ENCODE assay signal across 23 cellular contexts in the genomic region with DNA sequence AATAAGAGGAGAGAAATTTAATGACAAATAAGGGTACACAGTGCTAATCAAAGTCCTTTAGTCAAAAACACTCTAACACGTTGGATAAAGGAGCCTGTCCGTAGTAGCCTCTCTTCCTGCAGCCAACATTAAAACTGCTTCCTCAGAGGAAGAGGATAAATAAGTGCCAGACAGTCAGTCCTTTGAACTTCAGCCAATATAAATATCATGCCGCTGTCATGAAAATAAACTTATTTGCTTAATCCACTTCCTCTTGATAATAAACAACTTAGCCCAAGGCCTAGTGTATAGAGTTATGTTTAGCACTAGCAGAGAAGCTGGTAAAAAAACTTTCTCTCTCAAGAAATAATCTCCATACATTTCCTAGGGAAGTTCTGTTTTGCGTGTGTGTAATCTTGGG.
A peak's percentile ranks its signal among the peaks of the same experiment; 100 is the strongest.
DNase-seq lines count a peak whose midpoint lies in the region; ATAC-seq and TF ChIP-seq lines count a peak whose summit lies in the region.
"Had no signal": no experiment of that assay in that cellular context is flagged by ENCODE, and none has a peak within 500 bp of the region (broad histone marks: within the 10 kb centered on the region; RNA-seq: fewer than 3 reads in every experiment).

No MANE protein-coding gene starts in this region.

- ATAC-seq in PC-3 (no peak), GM21528 (IDR thresholded peaks at IDR 0.05; ENCODE audit: low FRiP score, unreplicated experiment) (no peak)
- ATAC-seq: gastrocnemius medialis; naive thymus-derived CD4-positive, alpha-beta T cell; stimulated activated naive CD8-positive, alpha-beta T cell treated with anti-CD3 and anti-CD28 coated beads, Interleukin-15, Interleukin-2, amounts not matched to agents 100 U/mL and 50 U/mL, for 24 hours; WTC11 had no signal

- 13% methylated on average over 2 of the region's 4 CpGs for WGBS in mesenchymal stem cell

- H3K23ac ChIP-seq in mesenchymal stem cell (ENCODE audit: low read length in 2 of 2), result no peak overlapping the region

- intact Hi-C loops in PC-3 (cut with micrococcal nuclease) (no loop called here), CD14-positive monocyte (cut with micrococcal nuclease) (no loop called here)
- intact Hi-C loops in activated naive CD4-positive, alpha-beta T cell treated with anti-CD3 and anti-CD28 coated beads for 36 hours (cut with micrococcal nuclease), result no loop called here

- H3K4me3 Mint-ChIP-seq in IgD-negative memory B cell (peak overlapping the region in 2 of 4 donors; percentile 30 to 80), CD14-positive monocyte (no peak overlapping the region)
- H3K4me3 Mint-ChIP-seq in activated naive CD4-positive, alpha-beta T cell treated with anti-CD3 and anti-CD28 coated beads for 36 hours, result no peak overlapping the region
- H3K4me3 Mint-ChIP-seq: memory B cell; naive thymus-derived CD4-positive, alpha-beta T cell; WTC11 had no signal

- H2BK12ac ChIP-seq in mesenchymal stem cell (ENCODE audit: low read length in 2 of 2), result no peak overlapping the region

- H3K4me3 ChIP-seq in PC-3 (ENCODE audit: low read length), result no peak overlapping the region
- H3K4me3 ChIP-seq in mesenchymal stem cell (ENCODE audit: insufficient read depth in 1 of 2, low read depth in 1 of 2, low read length in 2 of 2), result no peak overlapping the region
- H3K4me3 ChIP-seq: gastrocnemius medialis, HAP-1, tibial artery had no signal

- TF ChIP-seq CTCF in PC-3 (conservative IDR thresholded peaks at IDR 0.05; ENCODE audit: low read depth, low read length) (no peak), CD14-positive monocyte (IDR thresholded peaks at IDR 0.05) (no peak)

- H3K27ac Mint-ChIP-seq in IgD-negative memory B cell (peak overlapping the region in 2 of 3 donors; percentile 31 to 69), CD14-positive monocyte (no peak overlapping the region)
- H3K27ac Mint-ChIP-seq in activated naive CD4-positive, alpha-beta T cell treated with anti-CD3 and anti-CD28 coated beads for 36 hours, result no peak overlapping the region
- H3K27ac Mint-ChIP-seq: memory B cell; naive thymus-derived CD4-positive, alpha-beta T cell; WTC11 had no signal

- no peaks in the 10 kb centered on the region; the same call in 1 of the 2 replicates for H3K27me3 ChIP-seq in PC-3 (ENCODE audit: low read length)
- H3K27me3 ChIP-seq in mesenchymal stem cell (ENCODE audit: control insufficient read depth in 1 of 2, insufficient read depth in 1 of 2, low read length in 2 of 2), result no peaks in the 10 kb centered on the region
- H3K27me3 ChIP-seq: gastrocnemius medialis, tibial artery had no signal

- H2AFZ ChIP-seq in PC-3 (ENCODE audit: low read length) (no peak overlapping the region), mesenchymal stem cell (ENCODE audit: low read depth, low read length) (no peak overlapping the region)

- in situ Hi-C loops in ACHN (cut with HindIII; ENCODE audit: low pct_ligation_motif_present, low pct_unique_long_range_greater_than_20kb, low sequenced_read_pairs), result no loop called here

- H3K27me3 Mint-ChIP-seq in IgD-negative memory B cell (no peaks in the 10 kb centered on the region), CD14-positive monocyte (ENCODE audit: low read depth in 3 of 3) (peaks cover 0 to 2% (median 1%) of the 10 kb centered on the region in 3 donors)
- no peaks in the 10 kb centered on the region for H3K27me3 Mint-ChIP-seq in activated naive CD4-positive, alpha-beta T cell treated with anti-CD3 and anti-CD28 coated beads for 36 hours (ENCODE audit: low read depth)
- H3K27me3 Mint-ChIP-seq: memory B cell had no signal

- H3K9me3 Mint-ChIP-seq in IgD-negative memory B cell (peaks cover 0 to 2% (median 0%) of the 10 kb centered on the region in 3 donors), CD14-positive monocyte (peaks cover 2 to 11% (median 8%) of the 10 kb centered on the region in 7 donors)
- peaks cover 3% of the 10 kb centered on the region for H3K9me3 Mint-ChIP-seq in activated naive CD4-positive, alpha-beta T cell treated with anti-CD3 and anti-CD28 coated beads for 36 hours

- H3K9me3 ChIP-seq in PC-3 (ENCODE audit: low read length) (no peaks in the 10 kb centered on the region), mesenchymal stem cell (ENCODE audit: control insufficient read depth, low read length) (peaks cover 4% of the 10 kb centered on the region)
- H3K9me3 ChIP-seq: gastrocnemius medialis, HAP-1, SK-N-SH, tibial artery had no signal

- no peak overlapping the region for H2BK15ac ChIP-seq in mesenchymal stem cell (ENCODE audit: low read depth, poor library complexity, severe bottlenecking)

- CTCF ChIA-PET in PC-3 (lab: Charles Lee), result no interaction called here
- CTCF ChIA-PET in activated naive CD4-positive, alpha-beta T cell treated with anti-CD3 and anti-CD28 coated beads for 36 hours (lab: Charles Lee), result no interaction called here

- peak overlapping the region; percentile 54 for H3K4me2 ChIP-seq in PC-3 (ENCODE audit: low read length)
- no peak overlapping the region for H3K4me2 ChIP-seq in mesenchymal stem cell (ENCODE audit: low read length, poor library complexity, severe bottlenecking)
- H3K4me2 ChIP-seq: SK-N-SH had no signal

- no peaks in the 10 kb centered on the region for H3K79me2 ChIP-seq in PC-3 (ENCODE audit: low read length)

- no peaks in the 10 kb centered on the region for H3K9me2 ChIP-seq in PC-3 (replicated peaks; ENCODE audit: low read length)
- H3K9me2 ChIP-seq: SK-N-SH had no signal

- H3K36me3 Mint-ChIP-seq in IgD-negative memory B cell (peaks cover 1% of the 10 kb centered on the region), CD14-positive monocyte (no peaks in the 10 kb centered on the region)
- no peaks in the 10 kb centered on the region for H3K36me3 Mint-ChIP-seq in activated naive CD4-positive, alpha-beta T cell treated with anti-CD3 and anti-CD28 coated beads for 36 hours (ENCODE audit: low read depth)

- H3K4me1 ChIP-seq in PC-3 (ENCODE audit: insufficient read depth, low read length) (peaks cover 13% of the 10 kb centered on the region), mesenchymal stem cell (ENCODE audit: control insufficient read depth, insufficient read depth, low read depth, low read length) (no peaks in the 10 kb centered on the region)
- H3K4me1 ChIP-seq: gastrocnemius medialis, HAP-1, tibial artery had no signal

- no peak overlapping the region for H4K8ac ChIP-seq in mesenchymal stem cell (ENCODE audit: low read length)

- H3K79me1 ChIP-seq in mesenchymal stem cell (replicated peaks; ENCODE audit: low read length, poor library complexity, severe bottlenecking), result no peaks in the 10 kb centered on the region

- no peaks in the 10 kb centered on the region for H3F3A ChIP-seq in PC-3 (ENCODE audit: low read length, unreplicated experiment)

- H3K9ac ChIP-seq in PC-3 (ENCODE audit: low read length) (no peak overlapping the region), mesenchymal stem cell (ENCODE audit: low read length) (no peak overlapping the region)
- H3K9ac ChIP-seq: SK-N-SH had no signal

- DNase-seq in DMS53 (lab: John Stamatoyannopoulos, UW) (peak; percentile 79), PC-3 (peak; percentile 64), mesenchymal stem cell (peak; percentile 22), ACHN (no peak), CD14-positive monocyte (ENCODE audit: low spot score) (no peak)
- no peak for DNase-seq in activated naive CD4-positive, alpha-beta T cell treated with anti-CD3 and anti-CD28 coated beads for 36 hours
- DNase-seq: activated CD4-positive, alpha-beta T cell treated with anti-CD3 and anti-CD28 coated beads, Interleukin-2, amount 50 U/mL, for 4 hours; activated gamma-delta T cell; gastrocnemius medialis; kidney glomerular epithelial cell; naive thymus-derived CD4-positive, alpha-beta T cell; NCI-H187; NCI-H446; RPMI8226; SK-N-SH; stimulated activated CD4-positive, alpha-beta T cell treated with anti-CD3 and anti-CD28 coated beads, Interleukin-2, amount 100 ng/mL, for 48 hours; stimulated activated naive CD8-positive, alpha-beta T cell treated with anti-CD3 and anti-CD28 coated beads, Interleukin-15, Interleukin-2, amounts not matched to agents 100 U/mL and 50 U/mL, for 24 hours; tibial artery had no signal

- no peak overlapping the region for H2AK5ac ChIP-seq in mesenchymal stem cell (ENCODE audit: low read length, severe bottlenecking)

- no peaks in the 10 kb centered on the region for H4K20me1 ChIP-seq in PC-3 (ENCODE audit: low read length)

- POLR2A ChIA-PET in PC-3 (lab: Charles Lee; ENCODE audit: unreplicated experiment), result no interaction called here

- H3K4me1 Mint-ChIP-seq in IgD-negative memory B cell, result peaks cover 12 to 19% (median 13%) of the 10 kb centered on the region in 3 donors
- H3K4me1 Mint-ChIP-seq in CD14-positive monocyte, result no peaks in the 10 kb centered on the region
- H3K4me1 Mint-ChIP-seq in activated naive CD4-positive, alpha-beta T cell treated with anti-CD3 and anti-CD28 coated beads for 36 hours (ENCODE audit: low read depth), result no peaks in the 10 kb centered on the region

- H2BK120ac ChIP-seq in mesenchymal stem cell (ENCODE audit: low read depth, low read length), result no peak overlapping the region

- no peak overlapping the region for H4K91ac ChIP-seq in mesenchymal stem cell (ENCODE audit: low read length)

- no peak overlapping the region for H3K14ac ChIP-seq in mesenchymal stem cell (ENCODE audit: low read length in 2 of 2)

- BruUV-seq in PC-3 (replicated peaks; lab: Mats Ljungman, UMichigan), result no TSS peak

- H3K27ac ChIP-seq in PC-3 (ENCODE audit: low read length), result no peak overlapping the region
- no peak overlapping the region for H3K27ac ChIP-seq in mesenchymal stem cell (ENCODE audit: low read length, poor library complexity, severe bottlenecking)
- H3K27ac ChIP-seq: gastrocnemius medialis, tibial artery had no signal

- H2BK5ac ChIP-seq in mesenchymal stem cell (ENCODE audit: low read depth, low read length, poor library complexity, severe bottlenecking), result no peak overlapping the region

- no peak overlapping the region for H3K4ac ChIP-seq in mesenchymal stem cell (ENCODE audit: low read depth in 1 of 2, low read length in 2 of 2)

- H3K36me3 ChIP-seq in PC-3 (ENCODE audit: low read depth, low read length), result no peaks in the 10 kb centered on the region
- no peaks in the 10 kb centered on the region for H3K36me3 ChIP-seq in mesenchymal stem cell (ENCODE audit: control insufficient read depth in 1 of 2, insufficient read depth in 2 of 2, low read depth in 1 of 2, low read length in 2 of 2)
- H3K36me3 ChIP-seq: gastrocnemius medialis, HAP-1, tibial artery had no signal

- no peak overlapping the region for H3K18ac ChIP-seq in mesenchymal stem cell (ENCODE audit: low read depth in 1 of 2, low read length in 2 of 2)

Comparison
In these comparisons a context has a peak if more than half of its experiments do, and no peak if none do; other contexts are left out.
1. DNase-seq: peak in DMS53 (single experiment), PC-3 (single experiment) and mesenchymal stem cell (single experiment); none in ACHN (single experiment), CD14-positive monocyte (single experiment) and activated naive CD4-positive, alpha-beta T cell treated with anti-CD3 and anti-CD28 coated beads for 36 hours (single experiment).
2. H3K27ac Mint-ChIP-seq: peak in IgD-negative memory B cell (2 of 3); none in CD14-positive monocyte (0 of 7) and activated naive CD4-positive, alpha-beta T cell treated with anti-CD3 and anti-CD28 coated beads for 36 hours (single experiment).